ENCODE assay signal across 33 cellular contexts in the genomic region with DNA sequence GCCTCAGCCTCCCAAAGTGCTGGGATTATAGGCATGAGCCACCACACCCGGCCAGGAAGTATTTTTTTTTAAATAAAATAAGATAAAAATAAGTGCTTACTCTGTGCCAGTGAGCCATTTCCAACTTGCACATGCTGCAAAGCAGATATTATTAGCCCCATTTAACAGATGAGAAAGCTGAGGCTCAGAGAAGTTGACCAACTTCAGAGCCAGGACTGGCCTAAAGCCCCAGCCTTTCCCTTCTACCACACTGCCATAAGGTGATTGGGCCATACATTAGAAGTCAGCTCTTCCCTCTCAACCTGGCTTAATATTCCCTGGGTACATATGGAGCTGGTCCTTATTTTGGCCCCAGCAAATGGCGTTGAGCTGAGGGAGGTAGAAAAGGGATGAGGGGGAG. TPM values are rescaled to one million over a fixed set of nuclear protein-coding genes. Genes with fewer than 3 reads are reported as not detected.
"Had no signal": no experiment of that assay in that cellular context is flagged by ENCODE, and none has a peak within 500 bp of the region (broad histone marks: within the 10 kb centered on the region; RNA-seq: fewer than 3 reads in every experiment).

No MANE protein-coding gene starts in this region.

- ATAC-seq: natural killer cell; psoas muscle; right cardiac atrium; sciatic nerve; stimulated activated effector memory CD8-positive, alpha-beta T cell treated with anti-CD3 and anti-CD28 coated beads, Interleukin-12 subunit alpha, Interleukin-12 subunit beta, amount 100 ng/mL, for 72 hours; stimulated activated naive B cell treated with anti-CD40 and anti-IgM and Interleukin-4, amounts not matched to agents 10 μg/mL and 1 μg/mL and 100 μg/mL, for 72 hours had no signal

- H3K9ac ChIP-seq: neural progenitor cell, parathyroid adenoma had no signal

- H3K9me3 Mint-ChIP-seq: natural killer cell; nephron; neural progenitor cell; stimulated activated effector memory CD8-positive, alpha-beta T cell treated with anti-CD3 and anti-CD28 coated beads, Interleukin-12 subunit alpha, Interleukin-12 subunit beta, amount 100 ng/mL, for 72 hours; stimulated activated naive B cell treated with anti-CD40 and anti-IgM and Interleukin-4, amounts not matched to agents 10 μg/mL and 1 μg/mL and 100 μg/mL, for 72 hours; stimulated activated naive CD8-positive, alpha-beta T cell treated with anti-CD3 and anti-CD28 coated beads, Interleukin-15, Interleukin-2, amounts not matched to agents 100 ng/mL and 50 ng/mL, for 24 hours had no signal

- H3K4me2 ChIP-seq: neural progenitor cell, smooth muscle cell had no signal

- H3K27ac Mint-ChIP-seq: natural killer cell; nephron; neural progenitor cell; progenitor cell of endocrine pancreas; stimulated activated effector memory CD8-positive, alpha-beta T cell treated with anti-CD3 and anti-CD28 coated beads, Interleukin-12 subunit alpha, Interleukin-12 subunit beta, amount 100 ng/mL, for 72 hours; stimulated activated naive B cell treated with anti-CD40 and anti-IgM and Interleukin-4, amounts not matched to agents 10 μg/mL and 1 μg/mL and 100 μg/mL, for 72 hours; stimulated activated naive CD8-positive, alpha-beta T cell treated with anti-CD3 and anti-CD28 coated beads, Interleukin-15, Interleukin-2, amounts not matched to agents 100 ng/mL and 50 ng/mL, for 24 hours had no signal

- H2AFZ ChIP-seq: neural progenitor cell, parathyroid adenoma had no signal

- H3K36me3 Mint-ChIP-seq: natural killer cell; neural progenitor cell; stimulated activated effector memory CD8-positive, alpha-beta T cell treated with anti-CD3 and anti-CD28 coated beads, Interleukin-12 subunit alpha, Interleukin-12 subunit beta, amount 100 ng/mL, for 72 hours had no signal

- H3K27me3 ChIP-seq: ovary, thyroid gland, tibial nerve, upper lobe of left lung, vagina had no signal

- H3K36me3 ChIP-seq: neural progenitor cell, ovary, spleen, stomach, thoracic aorta, thyroid gland, tibial nerve, upper lobe of left lung, vagina had no signal

- H3K27ac ChIP-seq: neural progenitor cell, ovary, parathyroid adenoma, psoas muscle, skin epidermis, spleen, stomach, thoracic aorta, thyroid gland, tibial nerve, upper lobe of left lung, vagina had no signal

- H3K4me3 Mint-ChIP-seq: natural killer cell; nephron; neural progenitor cell; stimulated activated effector memory CD8-positive, alpha-beta T cell treated with anti-CD3 and anti-CD28 coated beads, Interleukin-12 subunit alpha, Interleukin-12 subunit beta, amount 100 ng/mL, for 72 hours; stimulated activated naive B cell treated with anti-CD40 and anti-IgM and Interleukin-4, amounts not matched to agents 10 μg/mL and 1 μg/mL and 100 μg/mL, for 72 hours; stimulated activated naive CD8-positive, alpha-beta T cell treated with anti-CD3 and anti-CD28 coated beads, Interleukin-15, Interleukin-2, amounts not matched to agents 100 ng/mL and 50 ng/mL, for 24 hours had no signal

- H3K4me1 Mint-ChIP-seq: natural killer cell; stimulated activated effector memory CD8-positive, alpha-beta T cell treated with anti-CD3 and anti-CD28 coated beads, Interleukin-12 subunit alpha, Interleukin-12 subunit beta, amount 100 ng/mL, for 72 hours; stimulated activated naive B cell treated with anti-CD40 and anti-IgM and Interleukin-4, amounts not matched to agents 10 μg/mL and 1 μg/mL and 100 μg/mL, for 72 hours had no signal

- H3K4me3 ChIP-seq: neural progenitor cell, ovary, psoas muscle, skin epidermis, smooth muscle cell, spleen, stomach, thoracic aorta, thyroid gland, tibial nerve, upper lobe of left lung, vagina had no signal

- H3K4me1 ChIP-seq: parathyroid adenoma, psoas muscle, stomach, thyroid gland, vagina had no signal

- DNase-seq: natural killer cell; occipital lobe; ovary; psoas muscle; right cardiac atrium; spleen; stimulated activated CD4-positive, alpha-beta T cell treated with anti-CD3 and anti-CD28 coated beads, Interleukin-12 subunit alpha, Interleukin-12 subunit beta, amount 100 ng/mL, for 4 hours; stimulated activated CD4-positive, alpha-beta T cell treated with anti-CD3 and anti-CD28 coated beads, Interleukin-1b, Interleukin-23, amount 100 ng/mL, for 48 hours; stimulated activated CD4-positive, alpha-beta T cell treated with anti-CD3 and anti-CD28 coated beads, Interleukin-2, amount 100 ng/mL, for 48 hours; stimulated activated CD4-positive, alpha-beta T cell treated with anti-CD3 and anti-CD28 coated beads, Interleukin-4, amount 100 ng/mL, for 24 hours; stimulated activated naive B cell treated with anti-CD40 and anti-IgM and Interleukin-4, amounts not matched to agents 10 μg/mL and 1 μg/mL and 100 μg/mL, for 72 hours; stimulated activated naive CD4-positive, alpha-beta T cell treated with Interleukin-2 at 50 U/mL for 16 hours; stomach; thyroid gland; upper lobe of left lung had no signal

- FAIRE-seq: urothelium cell line had no signal

- H3K79me2 ChIP-seq: parathyroid adenoma had no signal

- H3K9me3 ChIP-seq: ovary, psoas muscle, spleen, stomach, thoracic aorta, thyroid gland, tibial nerve, upper lobe of left lung, vagina had no signal

RNA-seq across cellular contexts. Expression of gene NEUROD2, which starts 25.1 kb away (rescaled TPM):
- total RNA-seq: natural killer cell, osteoblast, ovary, progenitor cell of endocrine pancreas, psoas muscle, renal cortical epithelial cell, right cardiac atrium, sciatic nerve, smooth muscle cell, spleen, stomach, subcutaneous adipose tissue, thoracic aorta, thyroid gland, tibial nerve, upper lobe of left lung, ureter, vagina had no signal
- polyA plus RNA-seq: neural cell, ovary, right cardiac atrium had no signal

RNA-seq across cellular contexts. Expression of gene PPP1R1B, which starts 44.1 kb away (rescaled TPM):
- total RNA-seq: natural killer cell, osteoblast, progenitor cell of endocrine pancreas, smooth muscle cell, spleen had no signal
- polyA plus RNA-seq: smooth muscle cell had no signal
